Comparison of ENCODE assay signal across 20 cellular contexts in genomic region chr3:28586325-28586724, GRCh38.
DNase-seq lines count a peak whose midpoint lies in the region; ATAC-seq lines count a peak whose summit lies in the region.
"Had no signal": no experiment of that assay in that cellular context is flagged by ENCODE, and none has a peak within 500 bp of the region (broad histone marks: within the 10 kb centered on the region; RNA-seq: fewer than 3 reads in every experiment).

No MANE protein-coding gene starts in this region.

- no peak overlapping the region for H3K27ac ChIP-seq in substantia nigra (ENCODE audit: low read depth, low read length, poor library complexity, severe bottlenecking)
- H3K27ac ChIP-seq: esophagus squamous epithelium, parathyroid adenoma, testis had no signal

- DNase-seq in HT1080 (ENCODE audit: low read depth) (peak; percentile 17), renal cortical epithelial cell (ENCODE audit: low read depth) (peak; percentile 52), substantia nigra (lab: John Stamatoyannopoulos, UW) (no peak), NCI-H1092 treated with DMSO at 0.1 percent for 48 hours (lab: John Stamatoyannopoulos, UW) (no peak), NCI-H2081 (lab: John Stamatoyannopoulos, UW) (no peak)
- DNase-seq: activated T-cell treated with anti-CD3 and anti-CD28 coated beads, Interleukin-2, amount 50 U/mL, for 72 hours; CD4-positive, alpha-beta memory T cell; effector CD8-positive, alpha-beta T cell; esophagus squamous epithelium; IMR-90; left cardiac atrium; mesendoderm; naive B cell; NCI-H748 treated with DMSO at 0.1 percent for 48 hours; testis had no signal

- ATAC-seq in GM18867 (IDR thresholded peaks at IDR 0.05; ENCODE audit: unreplicated experiment), result peak; percentile 54
- ATAC-seq in HG02610 (IDR thresholded peaks at IDR 0.05; ENCODE audit: unreplicated experiment), result peak; percentile 73
- ATAC-seq: activated T-cell treated with anti-CD3 and anti-CD28 coated beads, Interleukin-2, amount 50 U/mL, for 72 hours; left cardiac atrium; Right ventricle myocardium inferior; sciatic nerve had no signal

Comparison
In these comparisons a context has a peak if more than half of its experiments do, and no peak if none do; other contexts are left out.
1. DNase-seq: peak in HT1080 (single experiment) and renal cortical epithelial cell (single experiment); none in substantia nigra (0 of 49), NCI-H1092 treated with DMSO at 0.1 percent for 48 hours (single experiment) and NCI-H2081 (0 of 2).